In the genomic region with DNA sequence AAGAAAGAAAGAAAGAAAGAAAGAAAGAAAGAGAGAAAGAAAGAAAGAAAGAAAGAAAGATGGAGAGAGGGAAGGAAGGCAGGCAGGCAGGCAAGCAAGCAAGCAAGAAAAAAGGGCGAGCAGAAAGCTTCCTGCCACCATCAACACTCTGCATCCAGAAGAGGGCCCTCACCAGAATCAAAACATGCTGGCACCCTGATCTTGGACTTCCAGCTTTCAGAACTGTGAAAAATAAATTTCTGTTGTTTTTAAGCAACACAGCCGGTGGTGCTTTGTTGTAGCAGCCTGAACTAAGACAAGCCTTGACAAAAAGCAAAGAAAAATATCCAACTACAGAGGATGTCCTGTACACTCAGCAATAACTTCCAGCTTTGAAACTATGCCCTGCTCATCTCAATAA, we compare ENCODE assay signal across 5 cellular contexts.
"Had no signal": no experiment of that assay in that cellular context is flagged by ENCODE, and none has a peak within 500 bp of the region (broad histone marks: within the 10 kb centered on the region; RNA-seq: fewer than 3 reads in every experiment).

No MANE protein-coding gene starts in this region.

- H3K4me3 ChIP-seq: GM23338, K562 had no signal

- H3K27ac Mint-ChIP-seq: GM23338, H9 had no signal

- ATAC-seq: GM23338, K562 had no signal

- H3K9me3 Mint-ChIP-seq: GM23338 had no signal

- H2AFZ ChIP-seq: GM23338 had no signal

- H3K4me3 Mint-ChIP-seq: GM23338, H9 had no signal

- DNase-seq: H9, HCEC 1CT, IMR-90 had no signal

- H3K4me2 ChIP-seq: GM23338 had no signal

- H3K4me1 Mint-ChIP-seq: GM23338 had no signal
